ENCODE assay signal across 19 cellular contexts in genomic region chr4:81687470-81687869, GRCh38.
A peak's percentile ranks its signal among the peaks of the same experiment; 100 is the strongest.
DNase-seq lines count a peak whose midpoint lies in the region; ATAC-seq, FAIRE-seq and TF ChIP-seq lines count a peak whose summit lies in the region.
"Had no signal": no experiment of that assay in that cellular context is flagged by ENCODE, and none has a peak within 500 bp of the region (broad histone marks: within the 10 kb centered on the region; RNA-seq: fewer than 3 reads in every experiment).

No MANE protein-coding gene starts in this region.

- H3K4me3 ChIP-seq in mesendoderm (ENCODE audit: low read length) (no peak overlapping the region), small intestine (ENCODE audit: low read depth in 1 of 2, low read length in 2 of 2) (no peak overlapping the region), breast epithelium (no peak overlapping the region)
- H3K4me3 ChIP-seq: GM12878, GM23248, HAP-1 had no signal

- ATAC-seq in HG03196 (IDR thresholded peaks at IDR 0.05; ENCODE audit: unreplicated experiment): no peak
- ATAC-seq: GM12878 had no signal

- H3K27me3 ChIP-seq in mesendoderm (ENCODE audit: insufficient read depth, low read length, poor library complexity) (no peaks in the 10 kb centered on the region), small intestine (ENCODE audit: control insufficient read depth in 2 of 2, insufficient read depth in 2 of 2, low read length in 2 of 2) (no peaks in the 10 kb centered on the region), breast epithelium (no peaks in the 10 kb centered on the region)
- H3K27me3 ChIP-seq: BE2C had no signal

- H3K36me3 ChIP-seq in mesendoderm (ENCODE audit: control insufficient read depth, insufficient read depth, low read length): no peaks in the 10 kb centered on the region
- no peaks in the 10 kb centered on the region for H3K36me3 ChIP-seq in small intestine (ENCODE audit: control insufficient read depth in 2 of 2, insufficient read depth in 2 of 2, low read length in 2 of 2)
- no peaks in the 10 kb centered on the region for H3K36me3 ChIP-seq in breast epithelium
- H3K36me3 ChIP-seq: BE2C, HAP-1 had no signal

- no peaks in the 10 kb centered on the region for H3K9me3 ChIP-seq in small intestine (ENCODE audit: control insufficient read depth, low read depth)
- no peaks in the 10 kb centered on the region for H3K9me3 ChIP-seq in breast epithelium
- H3K9me3 ChIP-seq: BE2C, HAP-1 had no signal

- no peak overlapping the region for H4K5ac ChIP-seq in mesendoderm (ENCODE audit: low read length)

- intact Hi-C loops in breast epithelium (cut with DNase I; ENCODE audit: low total_unique reads): no loop called here

- peak overlapping the region; percentile 80 for H3K18ac ChIP-seq in mesendoderm (ENCODE audit: low read length)

- WGBS in mesendoderm (ENCODE audit: extremely low coverage, insufficient coverage, low lambda C conversion rate): no CpG with 5 or more reads among the region's 1 CpG
- WGBS in small intestine, 3 donors: 62 to 86% (median 71%) methylated on average over 1 of the region's 1 CpG

- no peak overlapping the region for H3K56ac ChIP-seq in mesendoderm (ENCODE audit: low read length)

- no peak overlapping the region for H3K23ac ChIP-seq in mesendoderm (ENCODE audit: low read length)

- H3K79me1 ChIP-seq in mesendoderm (ENCODE audit: low read length): no peaks in the 10 kb centered on the region

- H3K27ac ChIP-seq in mesendoderm (ENCODE audit: low read depth, low read length): no peak overlapping the region
- no peak overlapping the region for H3K27ac ChIP-seq in small intestine (ENCODE audit: low read depth in 1 of 2, low read length in 1 of 2)
- H3K27ac ChIP-seq in breast epithelium: no peak overlapping the region
- H3K27ac ChIP-seq: GM23248, HL-60 had no signal

- FAIRE-seq in colon (lab: Jason Lieb, UNC) (peak; percentile 24), small intestine (lab: Jason Lieb, UNC) (no peak)
- FAIRE-seq: A204.1, GM12878 had no signal

- H3K4ac ChIP-seq in mesendoderm (ENCODE audit: low read depth, low read length): no peak overlapping the region

- no peaks in the 10 kb centered on the region for H3K79me2 ChIP-seq in mesendoderm (ENCODE audit: control insufficient read depth, insufficient read depth, low read length)

- H3K4me1 ChIP-seq in mesendoderm (ENCODE audit: control insufficient read depth, low read depth, low read length) (peaks cover 1% of the 10 kb centered on the region), small intestine (ENCODE audit: control insufficient read depth in 2 of 2, insufficient read depth in 1 of 2, low read depth in 1 of 2, low read length in 1 of 2) (peaks cover 0 to 2% of the 10 kb centered on the region in 2 donors), breast epithelium (no peaks in the 10 kb centered on the region)
- H3K4me1 ChIP-seq: BE2C had no signal

- H2BK120ac ChIP-seq in mesendoderm (ENCODE audit: low read depth, low read length): peak overlapping the region; percentile 92

- H2BK5ac ChIP-seq in mesendoderm (ENCODE audit: low read length): no peak overlapping the region

- H2AK5ac ChIP-seq in mesendoderm (ENCODE audit: low read length): no peak overlapping the region

- DNase-seq in NCI-H69 (lab: John Stamatoyannopoulos, UW) (peak; percentile 9), mesendoderm (no peak), small intestine (peak; percentile 15), breast epithelium (ENCODE audit: low spot score in 2 of 2) (no peak), GM20000 (ENCODE audit: low spot score) (no peak)
- DNase-seq: BE2C, C1 segment of cervical spinal cord, COR-L47, DMS 273 treated with DMSO at 0.1 percent for 48 hours, DND-41, EL, IMR-90 had no signal

- no peak for TF ChIP-seq CTCF in breast epithelium (IDR thresholded peaks at IDR 0.05)
- TF ChIP-seq CTCF in GM20000 (IDR thresholded peaks at IDR 0.05; ENCODE audit: extremely low read depth, missing control alignments): no peak

- TF ChIP-seq POLR2A in breast epithelium (IDR thresholded peaks at IDR 0.05): no peak

- no peak overlapping the region for H4K8ac ChIP-seq in mesendoderm (ENCODE audit: low read depth, low read length)

- no peak overlapping the region for H3K9ac ChIP-seq in mesendoderm (ENCODE audit: low read length)
- H3K9ac ChIP-seq: GM23248 had no signal

- H2BK15ac ChIP-seq in mesendoderm (replicated peaks; ENCODE audit: low read depth): no peak overlapping the region

- H3K4me2 ChIP-seq in mesendoderm (ENCODE audit: low read length): no peak overlapping the region

Comparison
In these comparisons a context has a peak if more than half of its experiments do, and no peak if none do; other contexts are left out.
1. DNase-seq: peak in NCI-H69 (single experiment) and small intestine (single experiment); none in mesendoderm (single experiment), breast epithelium (0 of 2) and GM20000 (single experiment).